ENCODE assay signal across 10 cellular contexts in genomic region chr1:66542811-66543767, GRCh38. TPM values are rescaled to one million over a fixed set of nuclear protein-coding genes. Genes with fewer than 3 reads are reported as not detected.
DNase-seq lines count a peak whose midpoint lies in the region; ATAC-seq and TF ChIP-seq lines count a peak whose summit lies in the region.
"Had no signal": no experiment of that assay in that cellular context is flagged by ENCODE, and none has a peak within 500 bp of the region (broad histone marks: within the 10 kb centered on the region; RNA-seq: fewer than 3 reads in every experiment).

No MANE protein-coding gene starts in this region.

- peaks cover 13% of the 10 kb centered on the region; the same call in 1 of the 2 replicates for H3K36me3 ChIP-seq in WERI-Rb-1

- no peak overlapping the region for H3K27ac Mint-ChIP-seq in stimulated activated effector memory CD8-positive, alpha-beta T cell treated with anti-CD3 and anti-CD28 coated beads, Interleukin-12 subunit alpha, Interleukin-12 subunit beta, amount 100 ng/mL, for 72 hours

- H3K4me1 Mint-ChIP-seq in stimulated activated effector memory CD8-positive, alpha-beta T cell treated with anti-CD3 and anti-CD28 coated beads, Interleukin-12 subunit alpha, Interleukin-12 subunit beta, amount 100 ng/mL, for 72 hours: no peaks in the 10 kb centered on the region

- H3K4me3 ChIP-seq in fibroblast of mammary gland (ENCODE audit: control insufficient read depth, low read depth, low read length): no peak overlapping the region
- no peak overlapping the region for H3K4me3 ChIP-seq in WERI-Rb-1 (ENCODE audit: low read depth, low read length)
- H3K4me3 ChIP-seq: GM12878 had no signal

- H3K36me3 Mint-ChIP-seq in stimulated activated effector memory CD8-positive, alpha-beta T cell treated with anti-CD3 and anti-CD28 coated beads, Interleukin-12 subunit alpha, Interleukin-12 subunit beta, amount 100 ng/mL, for 72 hours: no peaks in the 10 kb centered on the region

- no peak overlapping the region for H3K27ac ChIP-seq in WERI-Rb-1

- DNase-seq in Daoy (ENCODE audit: low read depth) (peak; percentile 77), NCI-H748 (lab: John Stamatoyannopoulos, UW; ENCODE audit: unreplicated experiment) (peak; percentile 97), fibroblast of mammary gland (ENCODE audit: low read depth) (peak; percentile 82), pons (ENCODE audit: low spot score) (peak; percentile 96), WERI-Rb-1 (no peak), iPS-NIHi11 (ENCODE audit: low spot score) (no peak)
- DNase-seq in stimulated activated effector memory CD8-positive, alpha-beta T cell treated with anti-CD3 and anti-CD28 coated beads, Interleukin-12 subunit alpha, Interleukin-12 subunit beta, amount 100 ng/mL, for 72 hours (ENCODE audit: low spot score in 2 of 2): no peak

- no peak overlapping the region for H3K4me3 Mint-ChIP-seq in stimulated activated effector memory CD8-positive, alpha-beta T cell treated with anti-CD3 and anti-CD28 coated beads, Interleukin-12 subunit alpha, Interleukin-12 subunit beta, amount 100 ng/mL, for 72 hours

- no peaks in the 10 kb centered on the region for H3K9me3 Mint-ChIP-seq in stimulated activated effector memory CD8-positive, alpha-beta T cell treated with anti-CD3 and anti-CD28 coated beads, Interleukin-12 subunit alpha, Interleukin-12 subunit beta, amount 100 ng/mL, for 72 hours

- H3K9me3 ChIP-seq in WERI-Rb-1 (ENCODE audit: severe bottlenecking): no peaks in the 10 kb centered on the region

- no peak for ATAC-seq in stimulated activated effector memory CD8-positive, alpha-beta T cell treated with anti-CD3 and anti-CD28 coated beads, Interleukin-12 subunit alpha, Interleukin-12 subunit beta, amount 100 ng/mL, for 72 hours
- no peak for ATAC-seq in GM19328 (IDR thresholded peaks at IDR 0.05; ENCODE audit: unreplicated experiment)
- ATAC-seq: GM12878 had no signal

- TF ChIP-seq CTCF in fibroblast of mammary gland (conservative IDR thresholded peaks at IDR 0.05; ENCODE audit: control insufficient read depth, insufficient read depth, low read depth, low read length): no peak
- TF ChIP-seq CTCF in WERI-Rb-1 (IDR thresholded peaks at IDR 0.05; ENCODE audit: low read depth, low read length): no peak

- H3K27me3 ChIP-seq in WERI-Rb-1 (ENCODE audit: insufficient read depth, low read depth, severe bottlenecking): no peaks in the 10 kb centered on the region

RNA-seq across cellular contexts. Expression of gene SGIP1, which starts 9.1 kb away (rescaled TPM):
- not detected in 2 replicates for total RNA-seq in Daoy (2014; rRNA removed; shearing (Covaris generic))
- total RNA-seq: GM12878; T-helper 1 cell treated with Interleukin-12 subunit alpha and Interleukin-12 subunit beta and Interleukin-4 antibody, amounts not matched to agents 30 ng/mL and 1 ng/mL, for 36 hours had no signal

Comparison
In these comparisons a context has a peak if more than half of its experiments do, and no peak if none do; other contexts are left out.
1. DNase-seq: peak in Daoy (single experiment), NCI-H748 (single experiment), fibroblast of mammary gland (single experiment) and pons (single experiment); none in WERI-Rb-1 (single experiment), iPS-NIHi11 (single experiment) and stimulated activated effector memory CD8-positive, alpha-beta T cell treated with anti-CD3 and anti-CD28 coated beads, Interleukin-12 subunit alpha, Interleukin-12 subunit beta, amount 100 ng/mL, for 72 hours (0 of 2).